In the genomic region with DNA sequence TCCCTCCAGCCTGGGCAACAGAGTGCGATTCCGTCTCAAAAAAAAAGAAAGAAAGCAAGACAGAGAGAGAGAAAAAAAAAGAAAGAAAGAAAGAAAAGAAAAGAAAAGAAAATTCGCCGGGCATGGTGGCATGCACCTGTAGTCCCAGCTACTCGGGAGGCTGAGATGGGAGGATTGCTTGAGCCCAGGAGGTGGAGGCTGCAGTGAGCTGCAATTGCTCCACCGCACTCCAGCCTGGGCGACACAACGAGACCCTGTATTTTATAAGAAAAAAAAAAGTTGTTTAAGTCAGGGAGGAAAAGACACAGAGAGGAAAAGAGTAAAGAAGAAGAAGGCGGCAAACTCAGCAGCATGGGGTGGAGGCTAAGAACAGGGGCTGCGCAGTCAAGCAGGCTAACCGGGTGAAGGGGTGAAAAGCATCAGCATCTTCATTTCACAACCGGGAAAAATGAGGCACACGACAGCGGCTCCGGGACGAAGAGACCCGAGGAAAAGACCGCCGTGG, we compare ENCODE assay signal across 1 cellular context.
TF ChIP-seq lines count a peak whose summit lies in the region.

No MANE protein-coding gene starts in this region.

TF ChIP-seq in HEK293, 187 proteins besides CTCF, POLR2A, EP300 and RAD21 (continued from another document):
- no peak for TF ChIP-seq TSHZ1 (tag by site-specific recombination; IDR thresholded peaks at IDR 0.05; ENCODE audit: borderline replicate concordance)
- TF ChIP-seq ZNF169 (tag by site-specific recombination; IDR thresholded peaks at IDR 0.05): no peak
- TF ChIP-seq, protein P1, sequence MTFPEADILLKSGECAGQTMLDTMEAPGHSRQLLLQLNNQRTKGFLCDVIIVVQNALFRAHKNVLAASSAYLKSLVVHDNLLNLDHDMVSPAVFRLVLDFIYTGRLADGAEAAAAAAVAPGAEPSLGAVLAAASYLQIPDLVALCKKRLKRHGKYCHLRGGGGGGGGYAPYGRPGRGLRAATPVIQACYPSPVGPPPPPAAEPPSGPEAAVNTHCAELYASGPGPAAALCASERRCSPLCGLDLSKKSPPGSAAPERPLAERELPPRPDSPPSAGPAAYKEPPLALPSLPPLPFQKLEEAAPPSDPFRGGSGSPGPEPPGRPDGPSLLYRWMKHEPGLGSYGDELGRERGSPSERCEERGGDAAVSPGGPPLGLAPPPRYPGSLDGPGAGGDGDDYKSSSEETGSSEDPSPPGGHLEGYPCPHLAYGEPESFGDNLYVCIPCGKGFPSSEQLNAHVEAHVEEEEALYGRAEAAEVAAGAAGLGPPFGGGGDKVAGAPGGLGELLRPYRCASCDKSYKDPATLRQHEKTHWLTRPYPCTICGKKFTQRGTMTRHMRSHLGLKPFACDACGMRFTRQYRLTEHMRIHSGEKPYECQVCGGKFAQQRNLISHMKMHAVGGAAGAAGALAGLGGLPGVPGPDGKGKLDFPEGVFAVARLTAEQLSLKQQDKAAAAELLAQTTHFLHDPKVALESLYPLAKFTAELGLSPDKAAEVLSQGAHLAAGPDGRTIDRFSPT (tag by site-specific recombination; IDR thresholded peaks at IDR 0.05): no peak
- no peak for TF ChIP-seq INSM2 (tag by site-specific recombination; IDR thresholded peaks at IDR 0.05)
- TF ChIP-seq ZNF174 (tag by site-specific recombination; IDR thresholded peaks at IDR 0.05): no peak
- no peak for TF ChIP-seq ZNF248 (tag by site-specific recombination; IDR thresholded peaks at IDR 0.05)
- TF ChIP-seq BCL6B (tag by site-specific recombination; IDR thresholded peaks at IDR 0.05): no peak
- TF ChIP-seq, protein P2, sequence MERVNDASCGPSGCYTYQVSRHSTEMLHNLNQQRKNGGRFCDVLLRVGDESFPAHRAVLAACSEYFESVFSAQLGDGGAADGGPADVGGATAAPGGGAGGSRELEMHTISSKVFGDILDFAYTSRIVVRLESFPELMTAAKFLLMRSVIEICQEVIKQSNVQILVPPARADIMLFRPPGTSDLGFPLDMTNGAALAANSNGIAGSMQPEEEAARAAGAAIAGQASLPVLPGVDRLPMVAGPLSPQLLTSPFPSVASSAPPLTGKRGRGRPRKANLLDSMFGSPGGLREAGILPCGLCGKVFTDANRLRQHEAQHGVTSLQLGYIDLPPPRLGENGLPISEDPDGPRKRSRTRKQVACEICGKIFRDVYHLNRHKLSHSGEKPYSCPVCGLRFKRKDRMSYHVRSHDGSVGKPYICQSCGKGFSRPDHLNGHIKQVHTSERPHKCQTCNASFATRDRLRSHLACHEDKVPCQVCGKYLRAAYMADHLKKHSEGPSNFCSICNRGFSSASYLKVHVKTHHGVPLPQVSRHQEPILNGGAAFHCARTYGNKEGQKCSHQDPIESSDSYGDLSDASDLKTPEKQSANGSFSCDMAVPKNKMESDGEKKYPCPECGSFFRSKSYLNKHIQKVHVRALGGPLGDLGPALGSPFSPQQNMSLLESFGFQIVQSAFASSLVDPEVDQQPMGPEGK (tag by site-specific recombination; IDR thresholded peaks at IDR 0.05): no peak
- TF ChIP-seq SCRT2 (tag by site-specific recombination; IDR thresholded peaks at IDR 0.05): peak; percentile 21; the same call in 1 of the 2 replicates
- peak; percentile 80 for TF ChIP-seq ZNF2 (tag by site-specific recombination; IDR thresholded peaks at IDR 0.05)
- peak; percentile 32; the same call in 1 of the 2 replicates for TF ChIP-seq ZNF585B (tag by site-specific recombination; IDR thresholded peaks at IDR 0.05)
- no peak for TF ChIP-seq ZNF184 (tag by site-specific recombination; IDR thresholded peaks at IDR 0.05)
- TF ChIP-seq ZNF624 (tag by site-specific recombination; IDR thresholded peaks at IDR 0.05): no peak
- no peak for TF ChIP-seq ZNF221 (tag by site-specific recombination; IDR thresholded peaks at IDR 0.05; ENCODE audit: borderline replicate concordance)
- no peak for TF ChIP-seq ZNF391 (tag by site-specific recombination; IDR thresholded peaks at IDR 0.05; ENCODE audit: borderline replicate concordance, low read depth)
- TF ChIP-seq TCF7L2 (IDR thresholded peaks at IDR 0.05; ENCODE audit: borderline replicate concordance, low read depth, low read length): no peak
- peak; percentile 38; the same call in 1 of the 2 replicates for TF ChIP-seq ZNF121 (tag by site-specific recombination; IDR thresholded peaks at IDR 0.05)
- TF ChIP-seq ZFP69B (tag by site-specific recombination; IDR thresholded peaks at IDR 0.05): peak; percentile 42; the same call in 1 of the 2 replicates
- TF ChIP-seq ZXDB (tag by site-specific recombination; IDR thresholded peaks at IDR 0.05): peak; percentile 30; the same call in 1 of the 2 replicates
- TF ChIP-seq ZNF292 (tag by site-specific recombination; IDR thresholded peaks at IDR 0.05; ENCODE audit: borderline replicate concordance, low read depth): no peak
- no peak for TF ChIP-seq ZNF175 (tag by site-specific recombination; IDR thresholded peaks at IDR 0.05)
- TF ChIP-seq KLF16 (tag by site-specific recombination; IDR thresholded peaks at IDR 0.05): no peak
